ENCODE assay signal across 24 cellular contexts in the genomic region with DNA sequence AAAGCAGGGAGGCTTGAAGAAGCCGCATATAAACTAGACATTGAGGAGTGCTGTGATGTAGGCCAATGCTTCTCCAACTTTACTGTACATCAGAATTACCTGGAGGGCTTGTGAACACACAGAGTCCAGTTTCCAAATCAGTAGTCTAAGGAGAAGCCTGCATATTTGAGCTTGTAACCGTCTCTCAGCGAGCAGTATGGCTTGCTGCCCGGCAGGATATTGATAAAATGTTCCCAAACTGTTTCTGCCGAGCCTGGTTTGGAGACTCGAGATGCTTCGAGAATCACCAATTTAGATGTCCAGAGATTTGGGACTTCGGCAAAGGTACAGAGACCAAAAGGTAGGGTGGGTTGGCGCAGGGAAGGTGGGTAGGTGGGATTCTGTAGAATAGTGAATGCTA. TPM values are rescaled to one million over a fixed set of nuclear protein-coding genes. Genes with fewer than 3 reads are reported as not detected.
A peak's percentile ranks its signal among the peaks of the same experiment; 100 is the strongest.
DNase-seq lines count a peak whose midpoint lies in the region; ATAC-seq, FAIRE-seq and TF ChIP-seq lines count a peak whose summit lies in the region.
"Had no signal": no experiment of that assay in that cellular context is flagged by ENCODE, and none has a peak within 500 bp of the region (broad histone marks: within the 10 kb centered on the region; RNA-seq: fewer than 3 reads in every experiment).

No MANE protein-coding gene starts in this region.

- H3K9ac ChIP-seq in H1 (replicated peaks in 1 of 4; ENCODE audit: extremely low read depth in 1 of 4, low read depth in 3 of 4, low read length in 3 of 4) = no peak overlapping the region
- H3K9ac ChIP-seq in mesenchymal stem cell (ENCODE audit: low read length) = peak overlapping the region; percentile 62
- no peak overlapping the region for H3K9ac ChIP-seq in trophoblast cell (ENCODE audit: low read length)
- H3K9ac ChIP-seq: BLaER1 had no signal

- no peak overlapping the region for H2AK5ac ChIP-seq in H1 (ENCODE audit: low read depth, low read length)
- no peak overlapping the region for H2AK5ac ChIP-seq in mesenchymal stem cell (ENCODE audit: low read length, severe bottlenecking)
- no peak overlapping the region for H2AK5ac ChIP-seq in trophoblast cell (ENCODE audit: low read length)

- FAIRE-seq in H1 (lab: Jason Lieb, UNC) = no peak
- FAIRE-seq: D721Med, GM19239, H54 had no signal

- no peak overlapping the region for H4K12ac ChIP-seq in trophoblast cell (ENCODE audit: low read depth, low read length)

- H2BK12ac ChIP-seq in H1 (ENCODE audit: low read depth, low read length) = no peak overlapping the region
- no peak overlapping the region for H2BK12ac ChIP-seq in mesenchymal stem cell (ENCODE audit: low read length in 2 of 2)
- no peak overlapping the region for H2BK12ac ChIP-seq in trophoblast cell (ENCODE audit: low read length)

- H3K9me3 ChIP-seq in H1 (ENCODE audit: insufficient read depth in 2 of 2, low read depth in 1 of 2, low read length in 1 of 2) (no peaks in the 10 kb centered on the region), mesenchymal stem cell (ENCODE audit: control insufficient read depth, low read length) (no peaks in the 10 kb centered on the region), testis (no peaks in the 10 kb centered on the region), trophoblast cell (ENCODE audit: insufficient read depth, low read depth, low read length) (no peaks in the 10 kb centered on the region)
- H3K9me3 ChIP-seq: BLaER1 had no signal

- intact Hi-C loops in Right ventricle myocardium inferior (cut with DNase I) = no loop called here
- intact Hi-C loops in left ventricle myocardium superior (cut with micrococcal nuclease) = no loop called here
- intact Hi-C loops in testis (cut with DNase I; ENCODE audit: low total_unique reads) = no loop called here

- CTCF ChIA-PET in H1 (lab: Charles Lee; ENCODE audit: partially characterized antibody) (interaction anchor here (0.7 to 1.7 kb wide), 6 partner anchors 8 to 291 kb away, joined by 3 to 4 read pairs (median 3); no protein-coding TSS in a partner anchor), RWPE1 (lab: Yijun Ruan, JAX) (interaction anchor here (0.7 kb wide), 1 partner anchor 25 kb away, joined by 3 read pairs; no protein-coding TSS in a partner anchor)

- H3K27ac Mint-ChIP-seq in immature natural killer cell = no peak overlapping the region
- H3K27ac Mint-ChIP-seq: CD4-positive, CD25-positive, alpha-beta regulatory T cell had no signal

- H3K18ac ChIP-seq in H1 (ENCODE audit: extremely low read depth, low read length) (no peak overlapping the region), mesenchymal stem cell (ENCODE audit: low read depth in 1 of 2, low read length in 2 of 2) (no peak overlapping the region), trophoblast cell (ENCODE audit: low read length) (no peak overlapping the region)

- H3K36me3 Mint-ChIP-seq in immature natural killer cell = no peaks in the 10 kb centered on the region
- H3K36me3 Mint-ChIP-seq: CD4-positive, CD25-positive, alpha-beta regulatory T cell had no signal

- no peaks in the 10 kb centered on the region; a peak in 1 of 7 replicates for H3K4me1 ChIP-seq in H1 (replicated peaks in 1 of 4; ENCODE audit: control insufficient read depth in 3 of 4, insufficient read depth in 4 of 4, low read length in 3 of 4)
- no peaks in the 10 kb centered on the region for H3K4me1 ChIP-seq in mesenchymal stem cell (ENCODE audit: control insufficient read depth, insufficient read depth, low read depth, low read length)
- peaks cover 12% of the 10 kb centered on the region for H3K4me1 ChIP-seq in testis
- peaks cover 3 to 4% of the 10 kb centered on the region in 2 experiments for H3K4me1 ChIP-seq in trophoblast cell (ENCODE audit: control insufficient read depth in 1 of 2, insufficient read depth in 2 of 2, low read length in 2 of 2)

- H4K91ac ChIP-seq in H1 (replicated peaks; ENCODE audit: insufficient read length, low read length) (no peak overlapping the region), mesenchymal stem cell (ENCODE audit: low read length) (no peak overlapping the region), trophoblast cell (ENCODE audit: low read depth, low read length) (no peak overlapping the region)

- H2BK5ac ChIP-seq in H1 (ENCODE audit: low read depth, low read length) (no peak overlapping the region), mesenchymal stem cell (ENCODE audit: low read depth, low read length, poor library complexity, severe bottlenecking) (no peak overlapping the region), trophoblast cell (ENCODE audit: low read depth, low read length, poor library complexity) (no peak overlapping the region)

- H3K4ac ChIP-seq in H1 (replicated peaks; ENCODE audit: insufficient read length, low read depth, low read length) = no peak overlapping the region
- H3K4ac ChIP-seq in mesenchymal stem cell (ENCODE audit: low read depth in 1 of 2, low read length in 2 of 2) = no peak overlapping the region
- H3K4ac ChIP-seq in trophoblast cell (ENCODE audit: low read depth, low read length) = no peak overlapping the region

- H3K56ac ChIP-seq in H1 (replicated peaks; ENCODE audit: insufficient read length, low read depth, low read length) = no peak overlapping the region

- DNase-seq in Right ventricle myocardium inferior (ENCODE audit: missing footprints) (no peak), left ventricle myocardium superior (no peak), H1 (ENCODE audit: low read depth in 1 of 2, low spot score in 2 of 2) (no peak), mesenchymal stem cell (no peak), testis (peak; percentile 81), trophoblast cell (no peak), immature natural killer cell (no peak), RWPE1 (ENCODE audit: low spot score) (no peak)
- DNase-seq: 8988T; CD4-positive, CD25-positive, alpha-beta regulatory T cell; Kasumi-1; NCI-H1092 treated with DMSO at 0.1 percent for 48 hours; NCI-H1436 treated with DMSO at 0.1 percent for 48 hours; NCI-H1930; NCI-H2107; NCI-H524; NCI-H774; NK-92 treated with Interleukin-12 subunit alpha and Interleukin-12 subunit beta, amount 100 ng/mL, for 24 hours; PC-3; SHP77 had no signal

- H4K20me1 ChIP-seq in H1 (replicated peaks in 1 of 2; ENCODE audit: control insufficient read depth in 1 of 2, insufficient read depth in 2 of 2, low read length in 2 of 2) = no peaks in the 10 kb centered on the region
- H4K20me1 ChIP-seq: BLaER1 had no signal

- no peak for TF ChIP-seq EP300 in H1 (IDR thresholded peaks at IDR 0.05; ENCODE audit: borderline replicate concordance in 1 of 2, low read depth in 2 of 2, low read length in 2 of 2)

- TF ChIP-seq CTCF in H1 (IDR thresholded peaks at IDR 0.05; ENCODE audit: control extremely low read depth in 1 of 3, insufficient read depth in 1 of 3, low read depth in 1 of 3, low read length in 3 of 3) (no peak), testis (IDR thresholded peaks at IDR 0.05) (no peak), RWPE1 (conservative IDR thresholded peaks at IDR 0.05; ENCODE audit: low read depth) (no peak)

- no peaks in the 10 kb centered on the region for H3K79me1 ChIP-seq in H1 (ENCODE audit: low read depth, low read length)
- H3K79me1 ChIP-seq in mesenchymal stem cell (replicated peaks; ENCODE audit: low read length, poor library complexity, severe bottlenecking) = no peaks in the 10 kb centered on the region
- H3K79me1 ChIP-seq in trophoblast cell (ENCODE audit: low read length) = peaks cover 3% of the 10 kb centered on the region

- no peaks in the 10 kb centered on the region for H3K36me3 ChIP-seq in H1 (ENCODE audit: control insufficient read depth in 2 of 4, insufficient read depth in 4 of 4, low read length in 3 of 4)
- no peaks in the 10 kb centered on the region for H3K36me3 ChIP-seq in mesenchymal stem cell (ENCODE audit: control insufficient read depth in 1 of 2, insufficient read depth in 2 of 2, low read depth in 1 of 2, low read length in 2 of 2)
- H3K36me3 ChIP-seq in testis (ENCODE audit: low read depth, missing control alignments) = no peaks in the 10 kb centered on the region
- no peaks in the 10 kb centered on the region for H3K36me3 ChIP-seq in trophoblast cell (ENCODE audit: control insufficient read depth in 1 of 2, insufficient read depth in 2 of 2, low read length in 2 of 2)
- H3K36me3 ChIP-seq: BLaER1 had no signal

- H3K4me3 Mint-ChIP-seq in immature natural killer cell = no peak overlapping the region
- H3K4me3 Mint-ChIP-seq: CD4-positive, CD25-positive, alpha-beta regulatory T cell had no signal

- no peak overlapping the region for H3K4me3 ChIP-seq in H1 (ENCODE audit: extremely low read depth in 1 of 4, insufficient read depth in 2 of 4, low read depth in 3 of 4, low read length in 4 of 4)
- peak overlapping the region in 1 of 2 experiments; percentile 61 for H3K4me3 ChIP-seq in mesenchymal stem cell (ENCODE audit: insufficient read depth in 1 of 2, low read depth in 1 of 2, low read length in 2 of 2)
- H3K4me3 ChIP-seq in testis = no peak overlapping the region
- no peak overlapping the region for H3K4me3 ChIP-seq in trophoblast cell (ENCODE audit: low read depth, low read length)
- H3K4me3 ChIP-seq: BLaER1 had no signal

- no peak overlapping the region for H2BK20ac ChIP-seq in H1 (ENCODE audit: low read length)

- H3K27me3 ChIP-seq in H1 (replicated peaks in 1 of 4; ENCODE audit: control insufficient read depth in 3 of 4, extremely low read depth in 1 of 4, insufficient read depth in 3 of 4, low read length in 3 of 4) (no peaks in the 10 kb centered on the region), mesenchymal stem cell (ENCODE audit: control insufficient read depth in 1 of 2, insufficient read depth in 1 of 2, low read length in 2 of 2) (no peaks in the 10 kb centered on the region), testis (no peaks in the 10 kb centered on the region), trophoblast cell (ENCODE audit: insufficient read depth, low read length) (no peaks in the 10 kb centered on the region)
- H3K27me3 ChIP-seq: BLaER1 had no signal

- H3K27ac ChIP-seq in H1 (ENCODE audit: low read depth, low read length) (no peak overlapping the region), mesenchymal stem cell (ENCODE audit: low read length, poor library complexity, severe bottlenecking) (no peak overlapping the region), testis (peak overlapping the region; percentile 21 to 44), trophoblast cell (ENCODE audit: low read depth, low read length) (no peak overlapping the region), RWPE1 (no peak overlapping the region)
- H3K27ac ChIP-seq: BLaER1 had no signal

- no peaks in the 10 kb centered on the region for H3K9me3 Mint-ChIP-seq in immature natural killer cell

- WGBS in H1 (ENCODE audit: extremely low coverage in 1 of 2, insufficient coverage in 1 of 2, insufficient read length in 1 of 2, insufficient replicate concordance in 2 of 2, low coverage in 1 of 2, low lambda C conversion rate in 2 of 2, missing lambda C conversion rate in 1 of 2), 2 experiments = 93% methylated on average over 9 of the region's 9 CpGs; no CpG with 5 or more reads in 1 of the 2 experiments
- 95% methylated on average over 9 of the region's 9 CpGs for WGBS in mesenchymal stem cell
- 39 to 62% methylated on average over 9 of the region's 9 CpGs for WGBS in testis, 2 donors
- no CpG with 5 or more reads among the region's 9 CpGs for WGBS in trophoblast cell (ENCODE audit: extremely low coverage, insufficient coverage, insufficient read length)

- H3K23ac ChIP-seq in H1 (ENCODE audit: insufficient read length) = no peak overlapping the region
- H3K23ac ChIP-seq in mesenchymal stem cell (ENCODE audit: low read length in 2 of 2) = no peak overlapping the region
- H3K23ac ChIP-seq in trophoblast cell (ENCODE audit: low read length) = no peak overlapping the region

- H3K4me2 ChIP-seq in H1 (ENCODE audit: insufficient read depth in 1 of 2, low read depth in 2 of 2, low read length in 2 of 2) (no peak overlapping the region), mesenchymal stem cell (ENCODE audit: low read length, poor library complexity, severe bottlenecking) (no peak overlapping the region), trophoblast cell (ENCODE audit: low read length) (no peak overlapping the region)
- H3K4me2 ChIP-seq: BLaER1 had no signal

- H2BK15ac ChIP-seq in H1 (ENCODE audit: low read length) (peak overlapping the region; percentile 10; the same call in 1 of the 2 replicates), mesenchymal stem cell (ENCODE audit: low read depth, poor library complexity, severe bottlenecking) (no peak overlapping the region)

- TF ChIP-seq POLR2A in H1 (IDR thresholded peaks at IDR 0.05; ENCODE audit: control extremely low read depth in 1 of 2, low read depth in 2 of 2, low read length in 2 of 2) (no peak), testis (IDR thresholded peaks at IDR 0.05) (no peak)

- H2AFZ ChIP-seq in H1 (ENCODE audit: low read length) (no peak overlapping the region), mesenchymal stem cell (ENCODE audit: low read depth, low read length) (no peak overlapping the region), trophoblast cell (ENCODE audit: insufficient read depth, low read length, poor library complexity) (no peak overlapping the region)

- peaks cover 25 to 28% of the 10 kb centered on the region in 2 donors for H3K4me1 Mint-ChIP-seq in immature natural killer cell
- H3K4me1 Mint-ChIP-seq: CD4-positive, CD25-positive, alpha-beta regulatory T cell had no signal

- no peak overlapping the region for H3K14ac ChIP-seq in H1 (ENCODE audit: insufficient read length)
- no peak overlapping the region for H3K14ac ChIP-seq in mesenchymal stem cell (ENCODE audit: low read length in 2 of 2)
- H3K14ac ChIP-seq in trophoblast cell (ENCODE audit: low read length) = no peak overlapping the region

- no peak overlapping the region for H4K5ac ChIP-seq in H1 (ENCODE audit: insufficient read length, low read depth, low read length)

- H3K79me2 ChIP-seq in H1 (ENCODE audit: control insufficient read depth in 1 of 2, insufficient read depth in 2 of 2, low read length in 2 of 2) (no peaks in the 10 kb centered on the region), trophoblast cell (ENCODE audit: control insufficient read depth, insufficient read depth, low read length, poor library complexity) (no peaks in the 10 kb centered on the region)

- ATAC-seq in Right ventricle myocardium inferior (peak; percentile 16), left ventricle myocardium superior (no peak)
- ATAC-seq: PC-3 had no signal

- POLR2A ChIA-PET in H1 (lab: Charles Lee; ENCODE audit: partially characterized antibody) = no interaction called here
- POLR2A ChIA-PET in RWPE1 (lab: Yijun Ruan, JAX; ENCODE audit: low non-redundant PET) = no interaction called here

- H3K27me3 Mint-ChIP-seq in immature natural killer cell (ENCODE audit: low read depth in 3 of 3) = peaks cover 0 to 11% (median 2%) of the 10 kb centered on the region in 3 donors

- H4K8ac ChIP-seq in H1 (ENCODE audit: extremely low read depth, insufficient read depth, low read length) = no peak overlapping the region
- H4K8ac ChIP-seq in mesenchymal stem cell (ENCODE audit: low read length) = no peak overlapping the region
- H4K8ac ChIP-seq in trophoblast cell (ENCODE audit: low read depth, low read length) = no peak overlapping the region

- no peaks in the 10 kb centered on the region for H3K23me2 ChIP-seq in H1 (ENCODE audit: low read depth, low read length)

- no peak for TF ChIP-seq RAD21 in H1 (IDR thresholded peaks at IDR 0.05 in 1 of 2, conservative IDR thresholded peaks at IDR 0.05 in 1 of 2; ENCODE audit: low read depth in 2 of 2, low read length in 2 of 2)

- no peak overlapping the region for H2BK120ac ChIP-seq in H1 (replicated peaks; ENCODE audit: low read depth, low read length)
- no peak overlapping the region for H2BK120ac ChIP-seq in mesenchymal stem cell (ENCODE audit: low read depth, low read length)
- H2BK120ac ChIP-seq in trophoblast cell (ENCODE audit: insufficient read depth, low read length, poor library complexity) = no peak overlapping the region

RNA-seq across cellular contexts. Expression of a gene that starts 11.0 kb away (rescaled TPM):
- total RNA-seq in Right ventricle myocardium inferior (11.7 TPM), left ventricle myocardium superior (7.6 TPM), testis (100 to 1,000 TPM in 1 of 2 donors, 10 to 100 TPM in 1; 75.9 to 110 TPM)
- 39.3 and 40.9 TPM in 2 replicates for total RNA-seq in H1 (2021; fragmentation: NEBNext Ultra II Directional; extraction: Animal tissue kit (Norgen Biotek cat#: 25700))
- polyA plus RNA-seq in H1 (2011; rRNA removed) (15.2 TPM in 2 replicates), testis (ENCODE audit: insufficient read depth, low read depth, low replicate concordance) (81.5 TPM), immature natural killer cell (10 to 100 TPM in 2 of 3 donors, 1 to 10 TPM in 1; 5.3 to 28.0 (median 19.3) TPM)
- polyA plus RNA-seq in H1 (2011; cell fraction: cytosol; rRNA removed) = 16.7 TPM
- 27.4 TPM for polyA plus RNA-seq in H1 (2011; cell fraction: nucleus; rRNA removed)
- 17.8 to 28.0 TPM (median 22.6 TPM) in 4 replicates for polyA plus RNA-seq in H1 (2012, experiment 1 of 2)
- polyA plus RNA-seq in H1 (2012, experiment 2 of 2) = 6.0 TPM
- polyA plus RNA-seq in H1 (2013, experiment 1 of 2) = 65.4 TPM
- 69.7 TPM for polyA plus RNA-seq in H1 (2013, experiment 2 of 2)
- polyA minus RNA-seq in H1 (2011; rRNA and poly(A)+ RNA removed) = 54.0 and 57.9 TPM in 2 replicates
- 14.6 TPM for polyA minus RNA-seq in H1 (2011; cell fraction: cytosol; rRNA and poly(A)+ RNA removed)
- 33.4 TPM for polyA minus RNA-seq in H1 (2011; cell fraction: nucleus; rRNA and poly(A)+ RNA removed)
- 128 TPM for polyA plus RNA-seq in mesenchymal stem cell (2013, experiment 1 of 2)
- 128 TPM for polyA plus RNA-seq in mesenchymal stem cell (2013, experiment 2 of 2)
- 287 and 288 TPM in 2 replicates for polyA plus RNA-seq in trophoblast cell (2013)

Comparison
In these comparisons a context has a peak if more than half of its experiments do, and no peak if none do; other contexts are left out.
1. H3K27ac ChIP-seq: peak in testis (2 of 2); none in H1 (single experiment), mesenchymal stem cell (single experiment), trophoblast cell (single experiment) and RWPE1 (single experiment).